13 cellular contexts compared by ENCODE assay signal in the genomic region with DNA sequence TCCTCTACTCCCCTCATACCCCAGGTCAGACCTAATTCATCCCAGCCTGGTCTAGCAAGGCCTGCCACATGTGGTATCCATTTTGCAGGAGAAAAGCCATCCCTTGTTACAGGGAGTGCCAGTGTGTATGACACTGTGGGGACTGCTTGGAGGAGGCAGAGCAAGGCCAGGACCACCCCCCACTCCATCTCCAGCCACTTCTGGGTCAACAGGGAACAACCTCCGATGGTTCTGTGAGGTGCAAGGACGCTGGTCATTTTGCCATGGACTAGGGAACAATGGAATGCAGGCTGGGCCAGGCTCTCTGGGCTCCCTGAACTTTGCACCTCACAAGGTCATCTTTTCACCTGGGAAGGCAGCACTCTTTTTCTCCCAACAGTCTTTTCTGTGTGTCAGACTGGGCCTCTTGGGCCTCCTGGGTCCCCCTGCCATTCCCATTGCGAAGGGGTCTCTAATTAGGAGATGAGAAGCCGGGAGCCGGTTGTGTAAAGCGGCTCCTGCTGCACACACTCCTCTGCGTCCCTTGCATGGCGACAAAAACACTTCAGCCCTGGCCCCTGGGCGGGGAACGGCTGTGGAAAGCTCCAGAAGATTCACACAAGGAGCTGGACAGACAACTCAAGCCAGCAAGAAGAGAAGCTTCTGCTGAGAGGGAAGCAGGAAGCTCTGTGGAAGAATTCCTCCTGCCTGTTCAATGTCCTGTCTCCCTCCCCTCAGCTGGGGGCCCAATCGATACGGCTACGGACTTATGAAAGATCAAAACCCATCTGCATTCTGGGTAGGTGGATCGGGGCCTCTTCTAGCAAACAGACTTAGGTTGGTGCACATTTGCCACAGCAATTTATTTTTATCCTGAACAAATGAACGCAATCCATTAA. TPM values are rescaled to one million over a fixed set of nuclear protein-coding genes. Genes with fewer than 3 reads are reported as not detected.
A peak's percentile ranks its signal among the peaks of the same experiment; 100 is the strongest.
DNase-seq lines count a peak whose midpoint lies in the region; ATAC-seq and TF ChIP-seq lines count a peak whose summit lies in the region.
"Had no signal": no experiment of that assay in that cellular context is flagged by ENCODE, and none has a peak within 500 bp of the region (broad histone marks: within the 10 kb centered on the region; RNA-seq: fewer than 3 reads in every experiment).

No MANE protein-coding gene starts in this region.

- no peak overlapping the region for H3K4me2 ChIP-seq in trophoblast cell (ENCODE audit: low read length)

- no peaks in the 10 kb centered on the region for H3K9me3 ChIP-seq in cardiac muscle cell (ENCODE audit: low read depth)
- peaks cover 2% of the 10 kb centered on the region for H3K9me3 ChIP-seq in trophoblast cell (ENCODE audit: insufficient read depth, low read depth, low read length)
- H3K9me3 ChIP-seq in upper lobe of left lung, result no peaks in the 10 kb centered on the region

- no peak overlapping the region for H2AFZ ChIP-seq in trophoblast cell (ENCODE audit: insufficient read depth, low read length, poor library complexity)

- peak overlapping the region; percentile 41 for H4K8ac ChIP-seq in trophoblast cell (ENCODE audit: low read depth, low read length)

- no peaks in the 10 kb centered on the region for H3K79me2 ChIP-seq in trophoblast cell (ENCODE audit: control insufficient read depth, insufficient read depth, low read length, poor library complexity)

- intact Hi-C loops in left ventricle myocardium superior (cut with micrococcal nuclease), result no loop called here

- H3K79me1 ChIP-seq in trophoblast cell (ENCODE audit: low read length), result peaks cover 19% of the 10 kb centered on the region

- no peak overlapping the region for H4K12ac ChIP-seq in trophoblast cell (ENCODE audit: low read depth, low read length)

- WGBS in trophoblast cell (ENCODE audit: extremely low coverage, insufficient coverage, insufficient read length), result no CpG with 5 or more reads among the region's 15 CpGs
- WGBS in upper lobe of left lung, 2 donors, result 65 to 71% methylated on average over 15 of the region's 15 CpGs

- H3K36me3 ChIP-seq in cardiac muscle cell (no peaks in the 10 kb centered on the region), trophoblast cell (ENCODE audit: control insufficient read depth in 1 of 2, insufficient read depth in 2 of 2, low read length in 2 of 2) (peaks cover 11 to 19% of the 10 kb centered on the region in 2 experiments), upper lobe of left lung (peaks cover 0 to 11% (median 3%) of the 10 kb centered on the region in 4 donors)

- H3K4me3 ChIP-seq in cardiac muscle cell (no peak overlapping the region), trophoblast cell (ENCODE audit: low read depth, low read length) (no peak overlapping the region), upper lobe of left lung (no peak overlapping the region)

- H3K4me1 ChIP-seq in cardiac muscle cell (ENCODE audit: low read depth), result peaks cover 32% of the 10 kb centered on the region
- H3K4me1 ChIP-seq in trophoblast cell (ENCODE audit: control insufficient read depth in 1 of 2, insufficient read depth in 2 of 2, low read length in 2 of 2), result peaks cover 30 to 37% of the 10 kb centered on the region in 2 experiments
- peaks cover 32 to 58% (median 41%) of the 10 kb centered on the region in 4 donors for H3K4me1 ChIP-seq in upper lobe of left lung

- TF ChIP-seq CTCF in cardiac muscle cell (IDR thresholded peaks at IDR 0.05; ENCODE audit: low read depth, low read length) (no peak), upper lobe of left lung (IDR thresholded peaks at IDR 0.05) (no peak)

- ATAC-seq in left ventricle myocardium superior (no peak), left lobe of liver (peak; percentile 65), upper lobe of left lung (ENCODE audit: low FRiP score in 2 of 2) (no peak), HG03571 (IDR thresholded peaks at IDR 0.05; ENCODE audit: unreplicated experiment) (no peak), GM21367 (IDR thresholded peaks at IDR 0.05; ENCODE audit: unreplicated experiment) (no peak)

- no peak overlapping the region for H3K23ac ChIP-seq in trophoblast cell (ENCODE audit: low read length)

- peak overlapping the region; percentile 49 for H2BK5ac ChIP-seq in trophoblast cell (ENCODE audit: low read depth, low read length, poor library complexity)

- no peak for TF ChIP-seq POLR2A in upper lobe of left lung (IDR thresholded peaks at IDR 0.05)

- peak overlapping the region; percentile 57 for H3K18ac ChIP-seq in trophoblast cell (ENCODE audit: low read length)

- no peak overlapping the region for H3K9ac ChIP-seq in trophoblast cell (ENCODE audit: low read length)

- H3K4ac ChIP-seq in trophoblast cell (ENCODE audit: low read depth, low read length), result no peak overlapping the region

- TF ChIP-seq EP300 in upper lobe of left lung (IDR thresholded peaks at IDR 0.05), result no peak

- H2AK5ac ChIP-seq in trophoblast cell (ENCODE audit: low read length), result peak overlapping the region; percentile 73

- H4K91ac ChIP-seq in trophoblast cell (ENCODE audit: low read depth, low read length), result peak overlapping the region; percentile 38

- DNase-seq in cardiac muscle cell (ENCODE audit: low read depth in 1 of 2, low spot score in 1 of 2), result no peak
- DNase-seq in left ventricle myocardium superior, result no peak
- peak; percentile 81 for DNase-seq in left lobe of liver (ENCODE audit: low spot score)
- DNase-seq in trophoblast cell, result no peak
- DNase-seq in upper lobe of left lung, result no peak
- no peak for DNase-seq in GDM1 (lab: John Stamatoyannopoulos, UW)
- DNase-seq: activated B cell treated with CpG ODN at 0.5 μM for 24 hours; central memory CD4-positive, alpha-beta T cell; DMS53; NCI-H1417 treated with DMSO at 0.1 percent for 48 hours had no signal

- H3K27ac ChIP-seq in cardiac muscle cell, result peak overlapping the region; percentile 83
- H3K27ac ChIP-seq in trophoblast cell (ENCODE audit: low read depth, low read length), result peak overlapping the region; percentile 59
- H3K27ac ChIP-seq in upper lobe of left lung, result peak overlapping the region; percentile 82 to 93 (median 88)
- H3K27ac ChIP-seq: HL-60 had no signal

- H3K27me3 ChIP-seq in cardiac muscle cell (no peaks in the 10 kb centered on the region), trophoblast cell (ENCODE audit: insufficient read depth, low read length) (no peaks in the 10 kb centered on the region), upper lobe of left lung (no peaks in the 10 kb centered on the region)

- H3K14ac ChIP-seq in trophoblast cell (ENCODE audit: low read length), result peak overlapping the region; percentile 44

- H2BK12ac ChIP-seq in trophoblast cell (ENCODE audit: low read length), result peak overlapping the region; percentile 30

- H2BK120ac ChIP-seq in trophoblast cell (ENCODE audit: insufficient read depth, low read length, poor library complexity), result peak overlapping the region; percentile 26

RNA-seq across cellular contexts. Expression of gene MTSS2, which starts 38.5 kb away (rescaled TPM):
- total RNA-seq in cardiac muscle cell, result 47.2 and 82.3 TPM in 2 replicates
- 12.4 and 22.7 TPM in 2 replicates for polyA plus RNA-seq in cardiac muscle cell
- 101 TPM for total RNA-seq in left ventricle myocardium superior
- total RNA-seq in left lobe of liver, result 58.1 TPM
- 164 and 171 TPM in 2 replicates for polyA plus RNA-seq in trophoblast cell (2013)
- 100 to 1,000 TPM in 1 of 6 donors, 10 to 100 TPM in 5; 40.7 to 202 (median 72.4) TPM for total RNA-seq in upper lobe of left lung
